ENCODE assay signal across 34 cellular contexts in genomic region chr5:119991645-119992044, GRCh38.
"Had no signal": no experiment of that assay in that cellular context is flagged by ENCODE, and none has a peak within 500 bp of the region (broad histone marks: within the 10 kb centered on the region; RNA-seq: fewer than 3 reads in every experiment).

No MANE protein-coding gene starts in this region.

- ATAC-seq: activated naive CD4-positive, alpha-beta T cell treated with anti-CD3 and anti-CD28 coated beads, Interleukin-2, amount 50 U/mL, for 72 hours; activated T-cell treated with anti-CD3 and anti-CD28 coated beads, Interleukin-2, amount 50 U/mL, for 72 hours; gastroesophageal sphincter; T-helper 17 cell; WTC11 had no signal

- H3K36me3 ChIP-seq: ascending aorta, breast epithelium, cardiac muscle cell, colonic mucosa, esophagus squamous epithelium, gastroesophageal sphincter had no signal

- H3K36me3 Mint-ChIP-seq: activated naive CD4-positive, alpha-beta T cell treated with anti-CD3 and anti-CD28 coated beads, Interleukin-2, amount 10 ng/mL, durations not matched to agents 7 days and 5 days; activated naive CD8-positive, alpha-beta T cell treated with anti-CD3 and anti-CD28 coated beads, Interleukin-2, amount 10 ng/mL, durations not matched to agents 7 days and 5 days; brain had no signal

- H3K4me3 ChIP-seq: ascending aorta, breast epithelium, cardiac muscle cell, colonic mucosa, esophagus squamous epithelium, gastroesophageal sphincter had no signal

- DNase-seq: activated CD4-positive, alpha-beta memory T cell treated with anti-CD3 and anti-CD28 coated beads, Interleukin-2, amount 10 ng/mL, durations not matched to agents 7 days and 5 days; activated CD4-positive, alpha-beta T cell treated with anti-CD3 and anti-CD28 coated beads for 1 hour; activated CD4-positive, alpha-beta T cell treated with anti-CD3 and anti-CD28 coated beads for 4 hours; activated CD4-positive, alpha-beta T cell treated with anti-CD3 and anti-CD28 coated beads, Interleukin-2, amount 10 ng/mL, durations not matched to agents 7 days and 5 days; activated CD4-positive, alpha-beta T cell treated with anti-CD3 and anti-CD28 coated beads, Interleukin-2, amount 50 U/mL, for 4 hours; activated CD8-positive, alpha-beta memory T cell treated with anti-CD3 and anti-CD28 coated beads, Interleukin-2, amount 50 U/mL, for 48 hours; activated gamma-delta T cell; activated naive CD4-positive, alpha-beta T cell; activated naive CD4-positive, alpha-beta T cell treated with anti-CD3 and anti-CD28 coated beads, Interleukin-2, amount 10 ng/mL, durations not matched to agents 7 days and 5 days; activated naive CD8-positive, alpha-beta T cell treated with anti-CD3 and anti-CD28 coated beads, Interleukin-2, amount 10 ng/mL, durations not matched to agents 7 days and 5 days; activated T-cell treated with anti-CD3 and anti-CD28 coated beads for 4 hours; activated T-cell treated with anti-CD3 and anti-CD28 coated beads, Interleukin-2, amount 50 U/mL, for 24 hours; activated T-cell treated with anti-CD3 and anti-CD28 coated beads, Interleukin-2, amount 50 U/mL, for 72 hours; central memory CD4-positive, alpha-beta T cell; cerebellar nuclear complex; colonic mucosa; effector CD8-positive, alpha-beta T cell; esophagus squamous epithelium; foreskin melanocyte; T-helper 1 cell; T-helper 17 cell; T1000 had no signal

- H3K9me3 ChIP-seq: colonic mucosa had no signal

- FAIRE-seq: endometrium, endothelial cell of umbilical vein had no signal

- H3K27ac ChIP-seq: ascending aorta, breast epithelium, cardiac muscle cell, colonic mucosa, epithelial cell of prostate, esophagus squamous epithelium, gastroesophageal sphincter, VCaP had no signal

- H3K4me1 ChIP-seq: ascending aorta, breast epithelium, colonic mucosa, esophagus squamous epithelium, gastroesophageal sphincter had no signal

- H3K27me3 Mint-ChIP-seq: activated CD4-positive, alpha-beta memory T cell treated with anti-CD3 and anti-CD28 coated beads, Interleukin-2, amount 10 ng/mL, durations not matched to agents 7 days and 5 days; activated CD4-positive, alpha-beta T cell treated with anti-CD3 and anti-CD28 coated beads, Interleukin-2, amount 10 ng/mL, durations not matched to agents 7 days and 5 days; activated naive CD4-positive, alpha-beta T cell treated with anti-CD3 and anti-CD28 coated beads, Interleukin-2, amount 10 ng/mL, durations not matched to agents 7 days and 5 days; activated naive CD8-positive, alpha-beta T cell treated with anti-CD3 and anti-CD28 coated beads, Interleukin-2, amount 10 ng/mL, durations not matched to agents 7 days and 5 days; activated T-cell treated with anti-CD3 and anti-CD28 coated beads, Interleukin-2, amount 50 U/mL, for 24 hours; T-helper 17 cell had no signal

- H3K4me3 Mint-ChIP-seq: activated CD4-positive, alpha-beta memory T cell treated with anti-CD3 and anti-CD28 coated beads, Interleukin-2, amount 10 ng/mL, durations not matched to agents 7 days and 5 days; activated CD4-positive, alpha-beta T cell treated with anti-CD3 and anti-CD28 coated beads, Interleukin-2, amount 10 ng/mL, durations not matched to agents 7 days and 5 days; activated naive CD4-positive, alpha-beta T cell treated with anti-CD3 and anti-CD28 coated beads, Interleukin-2, amount 10 ng/mL, durations not matched to agents 7 days and 5 days; activated naive CD8-positive, alpha-beta T cell treated with anti-CD3 and anti-CD28 coated beads, Interleukin-2, amount 10 ng/mL, durations not matched to agents 7 days and 5 days; activated T-cell treated with anti-CD3 and anti-CD28 coated beads, Interleukin-2, amount 50 U/mL, for 24 hours; activated T-cell treated with anti-CD3 and anti-CD28 coated beads, Interleukin-2, amount 50 U/mL, for 72 hours; brain; T-helper 17 cell; T-helper 2 cell treated with Interferon-gamma antibody and Interleukin-4, amounts not matched to agents 5 μg/mL and 100 μg/mL, for 36 hours; WTC11 had no signal

- H3K27me3 ChIP-seq: ascending aorta, breast epithelium, cardiac muscle cell, colonic mucosa, esophagus squamous epithelium, gastroesophageal sphincter had no signal

- H3K27ac Mint-ChIP-seq: activated CD4-positive, alpha-beta memory T cell treated with anti-CD3 and anti-CD28 coated beads, Interleukin-2, amount 10 ng/mL, durations not matched to agents 7 days and 5 days; activated CD4-positive, alpha-beta T cell treated with anti-CD3 and anti-CD28 coated beads, Interleukin-2, amount 10 ng/mL, durations not matched to agents 7 days and 5 days; activated naive CD4-positive, alpha-beta T cell treated with anti-CD3 and anti-CD28 coated beads, Interleukin-2, amount 10 ng/mL, durations not matched to agents 7 days and 5 days; activated naive CD4-positive, alpha-beta T cell treated with anti-CD3 and anti-CD28 coated beads, Interleukin-2, amount 50 U/mL, for 72 hours; activated naive CD8-positive, alpha-beta T cell treated with anti-CD3 and anti-CD28 coated beads, Interleukin-2, amount 10 ng/mL, durations not matched to agents 7 days and 5 days; activated T-cell treated with anti-CD3 and anti-CD28 coated beads, Interleukin-2, amount 50 U/mL, for 24 hours; activated T-cell treated with anti-CD3 and anti-CD28 coated beads, Interleukin-2, amount 50 U/mL, for 72 hours; brain; T-helper 17 cell; T-helper 2 cell treated with Interferon-gamma antibody and Interleukin-4, amounts not matched to agents 5 μg/mL and 100 μg/mL, for 36 hours; WTC11 had no signal

- H3K4me1 Mint-ChIP-seq: activated CD4-positive, alpha-beta memory T cell treated with anti-CD3 and anti-CD28 coated beads, Interleukin-2, amount 10 ng/mL, durations not matched to agents 7 days and 5 days; activated CD4-positive, alpha-beta T cell treated with anti-CD3 and anti-CD28 coated beads, Interleukin-2, amount 10 ng/mL, durations not matched to agents 7 days and 5 days; activated naive CD4-positive, alpha-beta T cell treated with anti-CD3 and anti-CD28 coated beads, Interleukin-2, amount 10 ng/mL, durations not matched to agents 7 days and 5 days; activated naive CD8-positive, alpha-beta T cell treated with anti-CD3 and anti-CD28 coated beads, Interleukin-2, amount 10 ng/mL, durations not matched to agents 7 days and 5 days; brain; T-helper 17 cell had no signal
